1 cellular context compared by ENCODE assay signal in the genomic region with DNA sequence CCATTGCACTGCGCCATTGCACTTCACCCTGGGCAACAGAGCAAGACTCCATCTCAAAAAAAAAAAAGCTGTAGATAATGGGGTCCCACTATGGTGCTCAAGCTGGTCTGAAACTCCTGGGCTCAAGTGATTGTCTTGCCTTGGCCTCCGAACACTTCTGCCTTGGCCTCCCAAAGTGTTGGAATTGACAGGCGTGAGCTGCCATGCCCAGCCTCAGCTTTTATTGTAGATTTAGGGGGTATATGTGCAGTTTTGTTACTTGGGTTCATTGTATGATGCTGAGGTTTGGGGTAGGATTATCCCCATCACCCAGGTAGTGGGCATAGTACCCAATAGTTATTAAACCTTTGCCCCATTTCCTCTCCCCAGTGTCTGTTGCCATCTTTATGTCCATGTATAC.
TF ChIP-seq lines count a peak whose summit lies in the region.

No MANE protein-coding gene starts in this region.

TF ChIP-seq in GM23338, 12 proteins besides CTCF, POLR2A, EP300 and RAD21:
- no peak for TF ChIP-seq POLR2AphosphoS5 (IDR thresholded peaks at IDR 0.05; ENCODE audit: low read depth)
- no peak for TF ChIP-seq STAT1 (IDR thresholded peaks at IDR 0.05; ENCODE audit: unreplicated experiment)
- TF ChIP-seq, protein P1, sequence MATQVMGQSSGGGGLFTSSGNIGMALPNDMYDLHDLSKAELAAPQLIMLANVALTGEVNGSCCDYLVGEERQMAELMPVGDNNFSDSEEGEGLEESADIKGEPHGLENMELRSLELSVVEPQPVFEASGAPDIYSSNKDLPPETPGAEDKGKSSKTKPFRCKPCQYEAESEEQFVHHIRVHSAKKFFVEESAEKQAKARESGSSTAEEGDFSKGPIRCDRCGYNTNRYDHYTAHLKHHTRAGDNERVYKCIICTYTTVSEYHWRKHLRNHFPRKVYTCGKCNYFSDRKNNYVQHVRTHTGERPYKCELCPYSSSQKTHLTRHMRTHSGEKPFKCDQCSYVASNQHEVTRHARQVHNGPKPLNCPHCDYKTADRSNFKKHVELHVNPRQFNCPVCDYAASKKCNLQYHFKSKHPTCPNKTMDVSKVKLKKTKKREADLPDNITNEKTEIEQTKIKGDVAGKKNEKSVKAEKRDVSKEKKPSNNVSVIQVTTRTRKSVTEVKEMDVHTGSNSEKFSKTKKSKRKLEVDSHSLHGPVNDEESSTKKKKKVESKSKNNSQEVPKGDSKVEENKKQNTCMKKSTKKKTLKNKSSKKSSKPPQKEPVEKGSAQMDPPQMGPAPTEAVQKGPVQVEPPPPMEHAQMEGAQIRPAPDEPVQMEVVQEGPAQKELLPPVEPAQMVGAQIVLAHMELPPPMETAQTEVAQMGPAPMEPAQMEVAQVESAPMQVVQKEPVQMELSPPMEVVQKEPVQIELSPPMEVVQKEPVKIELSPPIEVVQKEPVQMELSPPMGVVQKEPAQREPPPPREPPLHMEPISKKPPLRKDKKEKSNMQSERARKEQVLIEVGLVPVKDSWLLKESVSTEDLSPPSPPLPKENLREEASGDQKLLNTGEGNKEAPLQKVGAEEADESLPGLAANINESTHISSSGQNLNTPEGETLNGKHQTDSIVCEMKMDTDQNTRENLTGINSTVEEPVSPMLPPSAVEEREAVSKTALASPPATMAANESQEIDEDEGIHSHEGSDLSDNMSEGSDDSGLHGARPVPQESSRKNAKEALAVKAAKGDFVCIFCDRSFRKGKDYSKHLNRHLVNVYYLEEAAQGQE (IDR thresholded peaks at IDR 0.05; ENCODE audit: unreplicated experiment), result no peak
- TF ChIP-seq EZH2phosphoT487 (IDR thresholded peaks at IDR 0.05; ENCODE audit: unreplicated experiment), result no peak
- TF ChIP-seq ZNF114 (CRISPR knock-in tag; IDR thresholded peaks at IDR 0.05), result no peak
- TF ChIP-seq CREB1 (CRISPR knock-in tag; IDR thresholded peaks at IDR 0.05; ENCODE audit: low read depth), result no peak
- TF ChIP-seq, protein P2, sequence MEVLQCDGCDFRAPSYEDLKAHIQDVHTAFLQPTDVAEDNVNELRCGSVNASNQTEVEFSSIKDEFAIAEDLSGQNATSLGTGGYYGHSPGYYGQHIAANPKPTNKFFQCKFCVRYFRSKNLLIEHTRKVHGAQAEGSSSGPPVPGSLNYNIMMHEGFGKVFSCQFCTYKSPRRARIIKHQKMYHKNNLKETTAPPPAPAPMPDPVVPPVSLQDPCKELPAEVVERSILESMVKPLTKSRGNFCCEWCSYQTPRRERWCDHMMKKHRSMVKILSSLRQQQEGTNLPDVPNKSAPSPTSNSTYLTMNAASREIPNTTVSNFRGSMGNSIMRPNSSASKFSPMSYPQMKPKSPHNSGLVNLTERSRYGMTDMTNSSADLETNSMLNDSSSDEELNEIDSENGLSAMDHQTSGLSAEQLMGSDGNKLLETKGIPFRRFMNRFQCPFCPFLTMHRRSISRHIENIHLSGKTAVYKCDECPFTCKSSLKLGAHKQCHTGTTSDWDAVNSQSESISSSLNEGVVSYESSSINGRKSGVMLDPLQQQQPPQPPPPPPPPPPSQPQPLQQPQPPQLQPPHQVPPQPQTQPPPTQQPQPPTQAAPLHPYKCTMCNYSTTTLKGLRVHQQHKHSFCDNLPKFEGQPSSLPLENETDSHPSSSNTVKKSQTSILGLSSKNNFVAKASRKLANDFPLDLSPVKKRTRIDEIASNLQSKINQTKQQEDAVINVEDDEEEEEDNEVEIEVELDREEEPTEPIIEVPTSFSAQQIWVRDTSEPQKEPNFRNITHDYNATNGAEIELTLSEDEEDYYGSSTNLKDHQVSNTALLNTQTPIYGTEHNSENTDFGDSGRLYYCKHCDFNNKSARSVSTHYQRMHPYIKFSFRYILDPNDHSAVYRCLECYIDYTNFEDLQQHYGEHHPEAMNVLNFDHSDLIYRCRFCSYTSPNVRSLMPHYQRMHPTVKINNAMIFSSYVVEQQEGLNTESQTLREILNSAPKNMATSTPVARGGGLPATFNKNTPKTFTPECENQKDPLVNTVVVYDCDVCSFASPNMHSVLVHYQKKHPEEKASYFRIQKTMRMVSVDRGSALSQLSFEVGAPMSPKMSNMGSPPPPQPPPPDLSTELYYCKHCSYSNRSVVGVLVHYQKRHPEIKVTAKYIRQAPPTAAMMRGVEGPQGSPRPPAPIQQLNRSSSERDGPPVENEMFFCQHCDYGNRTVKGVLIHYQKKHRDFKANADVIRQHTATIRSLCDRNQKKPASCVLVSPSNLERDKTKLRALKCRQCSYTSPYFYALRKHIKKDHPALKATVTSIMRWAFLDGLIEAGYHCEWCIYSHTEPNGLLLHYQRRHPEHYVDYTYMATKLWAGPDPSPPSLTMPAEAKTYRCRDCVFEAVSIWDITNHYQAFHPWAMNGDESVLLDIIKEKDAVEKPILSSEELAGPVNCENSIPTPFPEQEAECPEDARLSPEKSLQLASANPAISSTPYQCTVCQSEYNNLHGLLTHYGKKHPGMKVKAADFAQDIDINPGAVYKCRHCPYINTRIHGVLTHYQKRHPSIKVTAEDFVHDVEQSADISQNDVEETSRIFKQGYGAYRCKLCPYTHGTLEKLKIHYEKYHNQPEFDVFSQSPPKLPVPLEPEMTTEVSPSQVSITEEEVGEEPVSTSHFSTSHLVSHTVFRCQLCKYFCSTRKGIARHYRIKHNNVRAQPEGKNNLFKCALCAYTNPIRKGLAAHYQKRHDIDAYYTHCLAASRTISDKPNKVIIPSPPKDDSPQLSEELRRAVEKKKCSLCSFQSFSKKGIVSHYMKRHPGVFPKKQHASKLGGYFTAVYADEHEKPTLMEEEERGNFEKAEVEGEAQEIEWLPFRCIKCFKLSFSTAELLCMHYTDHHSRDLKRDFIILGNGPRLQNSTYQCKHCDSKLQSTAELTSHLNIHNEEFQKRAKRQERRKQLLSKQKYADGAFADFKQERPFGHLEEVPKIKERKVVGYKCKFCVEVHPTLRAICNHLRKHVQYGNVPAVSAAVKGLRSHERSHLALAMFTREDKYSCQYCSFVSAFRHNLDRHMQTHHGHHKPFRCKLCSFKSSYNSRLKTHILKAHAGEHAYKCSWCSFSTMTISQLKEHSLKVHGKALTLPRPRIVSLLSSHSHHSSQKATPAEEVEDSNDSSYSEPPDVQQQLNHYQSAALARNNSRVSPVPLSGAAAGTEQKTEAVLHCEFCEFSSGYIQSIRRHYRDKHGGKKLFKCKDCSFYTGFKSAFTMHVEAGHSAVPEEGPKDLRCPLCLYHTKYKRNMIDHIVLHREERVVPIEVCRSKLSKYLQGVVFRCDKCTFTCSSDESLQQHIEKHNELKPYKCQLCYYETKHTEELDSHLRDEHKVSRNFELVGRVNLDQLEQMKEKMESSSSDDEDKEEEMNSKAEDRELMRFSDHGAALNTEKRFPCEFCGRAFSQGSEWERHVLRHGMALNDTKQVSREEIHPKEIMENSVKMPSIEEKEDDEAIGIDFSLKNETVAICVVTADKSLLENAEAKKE (CRISPR knock-in tag; IDR thresholded peaks at IDR 0.05), result no peak
- no peak for TF ChIP-seq EZH2 (IDR thresholded peaks at IDR 0.05; ENCODE audit: low read depth, unreplicated experiment)
- TF ChIP-seq JUNB (IDR thresholded peaks at IDR 0.05; ENCODE audit: unreplicated experiment), result no peak
- TF ChIP-seq, protein P3, sequence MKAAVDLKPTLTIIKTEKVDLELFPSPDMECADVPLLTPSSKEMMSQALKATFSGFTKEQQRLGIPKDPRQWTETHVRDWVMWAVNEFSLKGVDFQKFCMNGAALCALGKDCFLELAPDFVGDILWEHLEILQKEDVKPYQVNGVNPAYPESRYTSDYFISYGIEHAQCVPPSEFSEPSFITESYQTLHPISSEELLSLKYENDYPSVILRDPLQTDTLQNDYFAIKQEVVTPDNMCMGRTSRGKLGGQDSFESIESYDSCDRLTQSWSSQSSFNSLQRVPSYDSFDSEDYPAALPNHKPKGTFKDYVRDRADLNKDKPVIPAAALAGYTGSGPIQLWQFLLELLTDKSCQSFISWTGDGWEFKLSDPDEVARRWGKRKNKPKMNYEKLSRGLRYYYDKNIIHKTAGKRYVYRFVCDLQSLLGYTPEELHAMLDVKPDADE (IDR thresholded peaks at IDR 0.05), result no peak
- no peak for TF ChIP-seq ZNF331 (CRISPR knock-in tag; IDR thresholded peaks at IDR 0.05; ENCODE audit: low read depth)
- TF ChIP-seq NANOG (IDR thresholded peaks at IDR 0.05; ENCODE audit: borderline replicate concordance), result no peak
